Comparison of ENCODE assay signal across 16 cellular contexts in the genomic region with DNA sequence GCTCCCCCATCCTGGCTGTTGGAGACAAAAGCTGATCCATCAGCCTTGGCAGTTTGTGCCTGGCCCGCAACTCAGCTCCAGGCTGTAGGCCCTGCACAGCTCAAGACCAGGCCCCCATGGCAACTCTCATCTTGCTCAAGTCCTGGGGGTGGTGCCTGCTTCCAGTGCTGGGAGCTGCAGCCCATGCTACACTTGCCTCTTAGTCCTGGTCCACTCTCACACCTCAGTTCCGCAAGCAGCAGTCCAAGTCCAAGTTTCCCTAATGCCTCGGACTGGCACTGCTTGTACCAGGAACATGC. TPM values are rescaled to one million over a fixed set of nuclear protein-coding genes. Genes with fewer than 3 reads are reported as not detected.
DNase-seq lines count a peak whose midpoint lies in the region; ATAC-seq and TF ChIP-seq lines count a peak whose summit lies in the region.
"Had no signal": no experiment of that assay in that cellular context is flagged by ENCODE, and none has a peak within 500 bp of the region (broad histone marks: within the 10 kb centered on the region; RNA-seq: fewer than 3 reads in every experiment).

No MANE protein-coding gene starts in this region.

- no peaks in the 10 kb centered on the region for H3K79me1 ChIP-seq in neuronal stem cell (ENCODE audit: low read depth, low read length)

- no peaks in the 10 kb centered on the region for H3K27me3 Mint-ChIP-seq in activated CD4-positive, alpha-beta memory T cell treated with anti-CD3 and anti-CD28 coated beads, Interleukin-2, amount 10 ng/mL, durations not matched to agents 7 days and 5 days
- H3K27me3 Mint-ChIP-seq in activated CD4-positive, alpha-beta memory T cell treated with anti-CD3 and anti-CD28 coated beads for 36 hours = peaks cover 7% of the 10 kb centered on the region
- no peaks in the 10 kb centered on the region for H3K27me3 Mint-ChIP-seq in activated T-helper 2 cell treated with anti-CD3 and anti-CD28 coated beads, Interferon-gamma antibody, Interleukin-2, Interleukin-4, amounts not matched to agents 10 μg/mL and 5 μg/mL and 100 μg/mL, durations not matched to agents 14 hours and 24 hours and 36 hours (ENCODE audit: low read depth)

- H2BK5ac ChIP-seq in neuronal stem cell (ENCODE audit: low read length) = no peak overlapping the region

- no CpG with 5 or more reads among the region's 3 CpGs for WGBS in neuronal stem cell (ENCODE audit: extremely low coverage in 2 of 2, insufficient read length in 2 of 2, insufficient replicate concordance in 1 of 2), 2 donors

- DNase-seq in activated CD4-positive, alpha-beta memory T cell treated with anti-CD3 and anti-CD28 coated beads, Interleukin-2, amount 10 ng/mL, durations not matched to agents 7 days and 5 days = no peak
- DNase-seq in activated CD4-positive, alpha-beta memory T cell treated with anti-CD3 and anti-CD28 coated beads for 36 hours = no peak
- DNase-seq in GM10248 (ENCODE audit: extremely low spot score) (peak; percentile 3), neuronal stem cell (ENCODE audit: low spot score) (no peak), cardiac septum (ENCODE audit: low spot score) (no peak), SW 1271 (lab: John Stamatoyannopoulos, UW) (no peak)
- no peak for DNase-seq in activated T-helper 2 cell treated with anti-CD3 and anti-CD28 coated beads, Interferon-gamma antibody, Interleukin-2, Interleukin-4, amounts not matched to agents 10 μg/mL and 5 μg/mL and 100 μg/mL, durations not matched to agents 14 hours and 24 hours and 36 hours (ENCODE audit: low spot score)
- DNase-seq: BE2C; CD4-positive, alpha-beta memory T cell; GDM1; GOT3; KBM-7; MV-4-11; NCI-H774; SHP77 had no signal

- no peak overlapping the region for H4K91ac ChIP-seq in neuronal stem cell (ENCODE audit: low read depth, low read length, poor library complexity)

- no peak overlapping the region for H3K4me3 Mint-ChIP-seq in activated CD4-positive, alpha-beta memory T cell treated with anti-CD3 and anti-CD28 coated beads, Interleukin-2, amount 10 ng/mL, durations not matched to agents 7 days and 5 days
- no peak overlapping the region for H3K4me3 Mint-ChIP-seq in activated CD4-positive, alpha-beta memory T cell treated with anti-CD3 and anti-CD28 coated beads for 36 hours
- no peak overlapping the region for H3K4me3 Mint-ChIP-seq in activated T-helper 2 cell treated with anti-CD3 and anti-CD28 coated beads, Interferon-gamma antibody, Interleukin-2, Interleukin-4, amounts not matched to agents 10 μg/mL and 5 μg/mL and 100 μg/mL, durations not matched to agents 14 hours and 24 hours and 36 hours (ENCODE audit: low read depth)
- H3K4me3 Mint-ChIP-seq: CD4-positive, alpha-beta memory T cell had no signal

- peak overlapping the region; percentile 2 for H2AK5ac ChIP-seq in neuronal stem cell (ENCODE audit: low read depth, low read length)

- POLR2A ChIA-PET in activated CD4-positive, alpha-beta memory T cell treated with anti-CD3 and anti-CD28 coated beads, Interleukin-2, amount 10 ng/mL, durations not matched to agents 7 days and 5 days (lab: Charles Lee) = interaction anchor here (1.4 to 2.0 kb wide), 3 partner anchors 14 to 43 kb away, joined by 4 to 10 read pairs (median 7); a partner anchor contains a TSS
- POLR2A ChIA-PET in activated CD4-positive, alpha-beta memory T cell treated with anti-CD3 and anti-CD28 coated beads for 36 hours (lab: Charles Lee) = interaction anchor here (1.1 to 1.3 kb wide), 2 partner anchors 8 to 44 kb away, joined by 3 read pairs; no protein-coding TSS in a partner anchor
- POLR2A ChIA-PET in GM10248 (lab: Yijun Ruan, JAX) = interaction anchor here (1.1 kb wide), 1 partner anchor 8 kb away, joined by 3 read pairs; no protein-coding TSS in a partner anchor

- TF ChIP-seq CTCF in GM10248 (IDR thresholded peaks at IDR 0.05; ENCODE audit: control extremely low read depth, extremely low read depth, low read depth, missing control alignments) = no peak

- CTCF ChIA-PET in activated CD4-positive, alpha-beta memory T cell treated with anti-CD3 and anti-CD28 coated beads, Interleukin-2, amount 10 ng/mL, durations not matched to agents 7 days and 5 days (lab: Charles Lee) = interaction anchor here (1.1 to 1.4 kb wide), 2 partner anchors 9 to 18 kb away, joined by 3 to 4 read pairs; no protein-coding TSS in a partner anchor
- CTCF ChIA-PET in activated CD4-positive, alpha-beta memory T cell treated with anti-CD3 and anti-CD28 coated beads for 36 hours (lab: Charles Lee) = interaction anchor here (0.9 to 1.6 kb wide), 2 partner anchors 19 to 111 kb away, joined by 4 read pairs; no protein-coding TSS in a partner anchor
- CTCF ChIA-PET in GM10248 (lab: Yijun Ruan, JAX) = interaction anchor here (2.2 to 3.6 kb wide), 2 partner anchors 19 to 95 kb away, joined by 10 to 23 read pairs; no protein-coding TSS in a partner anchor

- H3K36me3 ChIP-seq in neuronal stem cell (replicated peaks in 1 of 2; ENCODE audit: control insufficient read depth in 2 of 2, insufficient read depth in 2 of 2, low read length in 2 of 2) = no peaks in the 10 kb centered on the region
- H3K36me3 ChIP-seq: BE2C had no signal

- intact Hi-C loops in activated CD4-positive, alpha-beta memory T cell treated with anti-CD3 and anti-CD28 coated beads for 36 hours (cut with micrococcal nuclease) = no loop called here
- intact Hi-C loops in activated T-helper 2 cell treated with anti-CD3 and anti-CD28 coated beads, Interferon-gamma antibody, Interleukin-2, Interleukin-4, amounts not matched to agents 10 μg/mL and 5 μg/mL and 100 μg/mL, durations not matched to agents 14 hours and 24 hours and 36 hours (cut with micrococcal nuclease) = loop anchor here (10.0 kb wide), 1 partner anchor 61 kb away; a partner anchor contains a TSS
- intact Hi-C loops in cardiac septum (cut with DNase I) = no loop called here

- H3K27ac ChIP-seq in neuronal stem cell (replicated peaks; ENCODE audit: low read length) = no peak overlapping the region

- H2BK120ac ChIP-seq in neuronal stem cell (ENCODE audit: low read depth, low read length) = no peak overlapping the region

- H3K27ac Mint-ChIP-seq in activated CD4-positive, alpha-beta memory T cell treated with anti-CD3 and anti-CD28 coated beads, Interleukin-2, amount 10 ng/mL, durations not matched to agents 7 days and 5 days = peak overlapping the region; percentile 62
- no peak overlapping the region for H3K27ac Mint-ChIP-seq in activated CD4-positive, alpha-beta memory T cell treated with anti-CD3 and anti-CD28 coated beads for 36 hours
- H3K27ac Mint-ChIP-seq in activated T-helper 2 cell treated with anti-CD3 and anti-CD28 coated beads, Interferon-gamma antibody, Interleukin-2, Interleukin-4, amounts not matched to agents 10 μg/mL and 5 μg/mL and 100 μg/mL, durations not matched to agents 14 hours and 24 hours and 36 hours = peak overlapping the region; percentile 29
- H3K27ac Mint-ChIP-seq: CD4-positive, alpha-beta memory T cell had no signal

- H3K4me3 ChIP-seq in neuronal stem cell (ENCODE audit: low read length in 2 of 2) = no peak overlapping the region

- no peak overlapping the region for H3K9ac ChIP-seq in neuronal stem cell (ENCODE audit: low read depth, low read length, poor library complexity)

- peaks cover 0 to 11% (median 0%) of the 10 kb centered on the region in 3 experiments for H3K27me3 ChIP-seq in neuronal stem cell (ENCODE audit: control insufficient read depth in 3 of 3, insufficient read depth in 3 of 3, low read depth in 1 of 3, low read length in 3 of 3)
- H3K27me3 ChIP-seq: BE2C had no signal

- no peak overlapping the region for H2BK12ac ChIP-seq in neuronal stem cell (ENCODE audit: low read length)

- peak overlapping the region; percentile 79 for H3K14ac ChIP-seq in neuronal stem cell (ENCODE audit: low read length)

- H3K4ac ChIP-seq in neuronal stem cell (ENCODE audit: low read length) = no peak overlapping the region

- peaks cover 67% of the 10 kb centered on the region for H3K4me1 Mint-ChIP-seq in activated CD4-positive, alpha-beta memory T cell treated with anti-CD3 and anti-CD28 coated beads, Interleukin-2, amount 10 ng/mL, durations not matched to agents 7 days and 5 days
- H3K4me1 Mint-ChIP-seq in activated CD4-positive, alpha-beta memory T cell treated with anti-CD3 and anti-CD28 coated beads for 36 hours (ENCODE audit: low read depth) = peaks cover 33% of the 10 kb centered on the region
- H3K4me1 Mint-ChIP-seq in activated T-helper 2 cell treated with anti-CD3 and anti-CD28 coated beads, Interferon-gamma antibody, Interleukin-2, Interleukin-4, amounts not matched to agents 10 μg/mL and 5 μg/mL and 100 μg/mL, durations not matched to agents 14 hours and 24 hours and 36 hours (ENCODE audit: low read depth) = peaks cover 69% of the 10 kb centered on the region

- ATAC-seq in GM18520 (IDR thresholded peaks at IDR 0.05; ENCODE audit: unreplicated experiment) = no peak

- peaks cover 18% of the 10 kb centered on the region for H3K36me3 Mint-ChIP-seq in activated CD4-positive, alpha-beta memory T cell treated with anti-CD3 and anti-CD28 coated beads, Interleukin-2, amount 10 ng/mL, durations not matched to agents 7 days and 5 days (ENCODE audit: low read depth)
- peaks cover 5% of the 10 kb centered on the region for H3K36me3 Mint-ChIP-seq in activated CD4-positive, alpha-beta memory T cell treated with anti-CD3 and anti-CD28 coated beads for 36 hours
- H3K36me3 Mint-ChIP-seq in activated T-helper 2 cell treated with anti-CD3 and anti-CD28 coated beads, Interferon-gamma antibody, Interleukin-2, Interleukin-4, amounts not matched to agents 10 μg/mL and 5 μg/mL and 100 μg/mL, durations not matched to agents 14 hours and 24 hours and 36 hours (ENCODE audit: low read depth) = peaks cover 28% of the 10 kb centered on the region
- H3K36me3 Mint-ChIP-seq: CD4-positive, alpha-beta memory T cell had no signal

- H3K9me3 ChIP-seq in neuronal stem cell (replicated peaks in 1 of 2; ENCODE audit: control insufficient read depth in 2 of 2, insufficient read depth in 1 of 2, low read depth in 1 of 2, low read length in 2 of 2) = no peaks in the 10 kb centered on the region
- H3K9me3 ChIP-seq: BE2C had no signal

- H3K4me2 ChIP-seq in neuronal stem cell (ENCODE audit: insufficient read depth, low read length, poor library complexity, severe bottlenecking) = no peak overlapping the region

- no peaks in the 10 kb centered on the region for H3K4me1 ChIP-seq in neuronal stem cell (ENCODE audit: control insufficient read depth in 2 of 2, insufficient read depth in 1 of 2, low read depth in 1 of 2, low read length in 2 of 2)
- H3K4me1 ChIP-seq: BE2C had no signal

- no peak overlapping the region for H2BK15ac ChIP-seq in neuronal stem cell (ENCODE audit: low read length)

- no peak overlapping the region for H2AFZ ChIP-seq in neuronal stem cell (ENCODE audit: low read length)

- H3K18ac ChIP-seq in neuronal stem cell (ENCODE audit: low read length) = peak overlapping the region; percentile 41

- no peak overlapping the region for H4K8ac ChIP-seq in neuronal stem cell (ENCODE audit: low read depth, low read length)

- peaks cover 4% of the 10 kb centered on the region for H3K9me3 Mint-ChIP-seq in activated CD4-positive, alpha-beta memory T cell treated with anti-CD3 and anti-CD28 coated beads, Interleukin-2, amount 10 ng/mL, durations not matched to agents 7 days and 5 days
- H3K9me3 Mint-ChIP-seq in activated CD4-positive, alpha-beta memory T cell treated with anti-CD3 and anti-CD28 coated beads for 36 hours = no peaks in the 10 kb centered on the region
- no peaks in the 10 kb centered on the region for H3K9me3 Mint-ChIP-seq in activated T-helper 2 cell treated with anti-CD3 and anti-CD28 coated beads, Interferon-gamma antibody, Interleukin-2, Interleukin-4, amounts not matched to agents 10 μg/mL and 5 μg/mL and 100 μg/mL, durations not matched to agents 14 hours and 24 hours and 36 hours
- H3K9me3 Mint-ChIP-seq: CD4-positive, alpha-beta memory T cell had no signal

- peak overlapping the region; percentile 6 for H3K23ac ChIP-seq in neuronal stem cell (ENCODE audit: low read depth, low read length, poor library complexity)

RNA-seq across cellular contexts. Expression of a gene that starts 14.2 kb away (rescaled TPM):
- 10 to 100 TPM; 23.6 to 24.6 TPM for total RNA-seq in activated CD4-positive, alpha-beta memory T cell treated with anti-CD3 and anti-CD28 coated beads, Interleukin-2, amount 10 ng/mL, durations not matched to agents 7 days and 5 days
- total RNA-seq in activated CD4-positive, alpha-beta memory T cell treated with anti-CD3 and anti-CD28 coated beads for 36 hours = 10 to 100 TPM; 16.7 to 16.8 TPM
- total RNA-seq in activated T-helper 2 cell treated with anti-CD3 and anti-CD28 coated beads, Interferon-gamma antibody, Interleukin-2, Interleukin-4, amounts not matched to agents 10 μg/mL and 5 μg/mL and 100 μg/mL, durations not matched to agents 14 hours and 24 hours and 36 hours = 33.3 and 34.9 TPM in 2 replicates
- 0.26 TPM for polyA plus RNA-seq in neuronal stem cell (2013, experiment 1 of 2)
- 0.28 TPM for polyA plus RNA-seq in neuronal stem cell (2013, experiment 2 of 2)
- 0.73 TPM for total RNA-seq in cardiac septum

Comparison
In these comparisons a context has a peak if more than half of its experiments do, and no peak if none do; other contexts are left out.
1. RNA of a gene that starts 14.2 kb away (total RNA-seq): 33.3 to 34.9 TPM in activated T-helper 2 cell treated with anti-CD3 and anti-CD28 coated beads, Interferon-gamma antibody, Interleukin-2, Interleukin-4, amounts not matched to agents 10 μg/mL and 5 μg/mL and 100 μg/mL, durations not matched to agents 14 hours and 24 hours and 36 hours, 23.6 to 24.6 TPM in activated CD4-positive, alpha-beta memory T cell treated with anti-CD3 and anti-CD28 coated beads, Interleukin-2, amount 10 ng/mL, durations not matched to agents 7 days and 5 days and 16.7 to 16.8 TPM in activated CD4-positive, alpha-beta memory T cell treated with anti-CD3 and anti-CD28 coated beads for 36 hours; 0.73 TPM in cardiac septum (single experiment); every median in the first group is over 10 times any median in the second.